24 cellular contexts compared by ENCODE assay signal in genomic region chr5:80870442-80870841, GRCh38.
"Had no signal": no experiment of that assay in that cellular context is flagged by ENCODE, and none has a peak within 500 bp of the region (broad histone marks: within the 10 kb centered on the region; RNA-seq: fewer than 3 reads in every experiment).

No MANE protein-coding gene starts in this region.

- DNase-seq: effector memory CD8-positive, alpha-beta T cell; erythroblast; esophagus squamous epithelium; foreskin fibroblast; gastrocnemius medialis; kidney; mucosa of descending colon; naive B cell; nucleus accumbens; right cardiac atrium; sigmoid colon; stimulated activated CD4-positive, alpha-beta T cell treated with anti-CD3 and anti-CD28 coated beads, Interleukin-2, amount 100 ng/mL, for 24 hours; stimulated activated CD4-positive, alpha-beta T cell treated with anti-CD3 and anti-CD28 coated beads, Interleukin-4, amount 100 ng/mL, for 24 hours; stimulated activated naive CD8-positive, alpha-beta T cell treated with anti-CD3 and anti-CD28 coated beads, Interleukin-15, Interleukin-2, amounts not matched to agents 100 U/mL and 50 U/mL, for 24 hours; substantia nigra; testis; tibial artery; upper lobe of left lung had no signal

- H3K4me1 ChIP-seq: esophagus squamous epithelium, gastrocnemius medialis, prostate gland, sigmoid colon, testis, tibial artery, upper lobe of left lung had no signal

- H3K9me3 ChIP-seq: esophagus squamous epithelium, gastrocnemius medialis, mucosa of descending colon, prostate gland, sigmoid colon, testis, tibial artery, upper lobe of left lung had no signal

- H3K4me3 ChIP-seq: coronary artery, esophagus squamous epithelium, gastrocnemius medialis, lung, mucosa of descending colon, neural progenitor cell, prostate gland, sigmoid colon, testis, tibial artery, upper lobe of left lung had no signal

- ATAC-seq: effector memory CD8-positive, alpha-beta T cell; gastrocnemius medialis; left lobe of liver; mucosa of descending colon; right cardiac atrium; stimulated activated memory B cell treated with anti-CD40 and anti-IgM and Interleukin-4, amounts not matched to agents 10 μg/mL and 1 μg/mL and 100 μg/mL, for 72 hours; stimulated activated naive CD8-positive, alpha-beta T cell treated with anti-CD3 and anti-CD28 coated beads, Interleukin-15, Interleukin-2, amounts not matched to agents 100 U/mL and 50 U/mL, for 24 hours had no signal

- H2AFZ ChIP-seq: neural progenitor cell had no signal

- H3K27ac ChIP-seq: coronary artery, esophagus squamous epithelium, gastrocnemius medialis, neural progenitor cell, prostate gland, sigmoid colon, testis, tibial artery, upper lobe of left lung had no signal

- H3K4me2 ChIP-seq: neural progenitor cell had no signal

- H3K27me3 ChIP-seq: esophagus squamous epithelium, gastrocnemius medialis, neural progenitor cell, sigmoid colon, testis, tibial artery, upper lobe of left lung had no signal

- H3K36me3 ChIP-seq: neural progenitor cell, prostate gland had no signal

- H3K9ac ChIP-seq: neural progenitor cell had no signal
